ENCODE assay signal across 18 cellular contexts in the genomic region with DNA sequence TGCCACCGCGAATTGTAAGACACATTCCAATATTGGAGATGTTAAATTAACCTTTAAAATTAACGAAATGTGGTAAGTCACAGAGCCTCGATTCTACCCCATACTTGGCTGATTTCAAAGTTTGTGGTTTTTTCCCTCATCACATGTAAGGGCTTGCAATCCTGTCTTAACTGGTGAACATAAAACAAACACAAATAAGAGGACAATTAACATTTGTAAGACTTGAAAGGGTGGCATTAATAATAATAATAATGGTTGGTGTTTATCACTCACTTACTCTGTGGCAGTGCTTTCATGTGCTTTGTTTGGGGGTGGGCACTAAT. TPM values are rescaled to one million over a fixed set of nuclear protein-coding genes. Genes with fewer than 3 reads are reported as not detected.
A peak's percentile ranks its signal among the peaks of the same experiment; 100 is the strongest.
DNase-seq lines count a peak whose midpoint lies in the region; ATAC-seq, FAIRE-seq and TF ChIP-seq lines count a peak whose summit lies in the region.
"Had no signal": no experiment of that assay in that cellular context is flagged by ENCODE, and none has a peak within 500 bp of the region (broad histone marks: within the 10 kb centered on the region; RNA-seq: fewer than 3 reads in every experiment).

No MANE protein-coding gene starts in this region.

- FAIRE-seq in bronchial epithelial cell (lab: Jason Lieb, UNC): no peak

- H3K27ac ChIP-seq in SK-N-SH (ENCODE audit: low read depth in 2 of 2, low read length in 1 of 2): peak overlapping the region; percentile 77 to 99; a peak in 3 of 4 replicates
- no peak overlapping the region for H3K27ac ChIP-seq in Karpas-422 (ENCODE audit: low read length)

- peaks cover 43% of the 10 kb centered on the region for H3F3A ChIP-seq in SK-N-SH (replicated peaks; ENCODE audit: insufficient read depth)

- TF ChIP-seq CTCF in SK-N-SH (IDR thresholded peaks at IDR 0.05): no peak
- no peak for TF ChIP-seq CTCF in bronchial epithelial cell (IDR thresholded peaks at IDR 0.05; ENCODE audit: insufficient read depth, low read length, severe bottlenecking)
- TF ChIP-seq CTCF in mesothelial cell of epicardium (IDR thresholded peaks at IDR 0.05; ENCODE audit: unreplicated experiment): no peak
- no peak for TF ChIP-seq CTCF in type B pancreatic cell (conservative IDR thresholded peaks at IDR 0.05)

- H3K27ac Mint-ChIP-seq in mesothelial cell of epicardium (peak overlapping the region; percentile 70), type B pancreatic cell (peak overlapping the region; percentile 81)
- H3K27ac Mint-ChIP-seq: naive thymus-derived CD4-positive, alpha-beta T cell had no signal

- peak overlapping the region; percentile 71; the same call in 1 of the 2 replicates for H3K9ac ChIP-seq in SK-N-SH
- no peak overlapping the region for H3K9ac ChIP-seq in Karpas-422 (ENCODE audit: low read length)

- no peaks in the 10 kb centered on the region for H3K9me3 ChIP-seq in SK-N-SH
- no peaks in the 10 kb centered on the region for H3K9me3 ChIP-seq in Karpas-422 (ENCODE audit: low read length)

- H3K27me3 Mint-ChIP-seq in mesothelial cell of epicardium (ENCODE audit: low read depth) (no peaks in the 10 kb centered on the region), type B pancreatic cell (no peaks in the 10 kb centered on the region)

- intact Hi-C loops in head of caudate nucleus (cut with DNase I): no loop called here

- no peaks in the 10 kb centered on the region for H4K20me1 ChIP-seq in SK-N-SH (ENCODE audit: insufficient read depth)
- no peaks in the 10 kb centered on the region for H4K20me1 ChIP-seq in Karpas-422 (ENCODE audit: insufficient read depth, low read depth, low read length)

- TF ChIP-seq EP300 in SK-N-SH (IDR thresholded peaks at IDR 0.05; ENCODE audit: borderline replicate concordance in 1 of 2, low read depth in 1 of 2, low read length in 1 of 2): no peak

- no peak overlapping the region for H2AFZ ChIP-seq in SK-N-SH (ENCODE audit: low read depth)
- no peak overlapping the region for H2AFZ ChIP-seq in Karpas-422 (ENCODE audit: low read length)

- H3K4me2 ChIP-seq in SK-N-SH: peak overlapping the region; percentile 72; the same call in 1 of the 2 replicates
- no peak overlapping the region for H3K4me2 ChIP-seq in Karpas-422 (ENCODE audit: low read depth, low read length, poor library complexity, severe bottlenecking)

- H3K9me2 ChIP-seq in SK-N-SH (no peaks in the 10 kb centered on the region), Karpas-422 (replicated peaks; ENCODE audit: insufficient read depth, low read length) (no peaks in the 10 kb centered on the region)

- H3K9me3 Mint-ChIP-seq in mesothelial cell of epicardium (no peaks in the 10 kb centered on the region), type B pancreatic cell (peaks cover 14% of the 10 kb centered on the region)
- H3K9me3 Mint-ChIP-seq: naive thymus-derived CD4-positive, alpha-beta T cell had no signal

- H3K27me3 ChIP-seq in SK-N-SH (ENCODE audit: insufficient read depth): no peaks in the 10 kb centered on the region
- no peaks in the 10 kb centered on the region for H3K27me3 ChIP-seq in bronchial epithelial cell (ENCODE audit: control insufficient read depth, insufficient read depth, low read length)
- H3K27me3 ChIP-seq in Karpas-422 (ENCODE audit: low read length): no peaks in the 10 kb centered on the region

- no peak for TF ChIP-seq RAD21 in SK-N-SH (IDR thresholded peaks at IDR 0.05; ENCODE audit: low read length)

- CTCF ChIA-PET in SK-N-SH (lab: Yijun Ruan, JAX): interaction anchor here (1.4 kb wide), 1 partner anchor 114 kb away, joined by 4 read pairs; no protein-coding TSS in a partner anchor

- peaks cover 16 to 54% of the 10 kb centered on the region in 2 experiments for H3K4me1 ChIP-seq in SK-N-SH (ENCODE audit: control insufficient read depth in 1 of 2, insufficient read depth in 2 of 2, low read depth in 1 of 2, low read length in 1 of 2)
- no peaks in the 10 kb centered on the region for H3K4me1 ChIP-seq in Karpas-422 (ENCODE audit: low read length)

- peaks cover 98% of the 10 kb centered on the region for H3K79me2 ChIP-seq in SK-N-SH (ENCODE audit: insufficient read depth)
- H3K79me2 ChIP-seq in Karpas-422 (ENCODE audit: low read length): no peaks in the 10 kb centered on the region

- no peak for ATAC-seq in SK-N-SH treated with all-trans-retinoic acid at 6 μM for 48 hours
- ATAC-seq: naive thymus-derived CD4-positive, alpha-beta T cell had no signal

- H3K4me3 Mint-ChIP-seq in mesothelial cell of epicardium: no peak overlapping the region
- H3K4me3 Mint-ChIP-seq in type B pancreatic cell: no peak overlapping the region
- H3K4me3 Mint-ChIP-seq: naive thymus-derived CD4-positive, alpha-beta T cell had no signal

- H3K36me3 Mint-ChIP-seq in mesothelial cell of epicardium (no peaks in the 10 kb centered on the region), type B pancreatic cell (peaks cover 38% of the 10 kb centered on the region)

- POLR2A ChIA-PET in SK-N-SH (lab: Yijun Ruan, JAX): no interaction called here

- no peak overlapping the region for H3K4me3 ChIP-seq in SK-N-SH (ENCODE audit: low read depth in 2 of 2, low read length in 1 of 2)
- H3K4me3 ChIP-seq in bronchial epithelial cell (ENCODE audit: low read depth, low read length): no peak overlapping the region
- H3K4me3 ChIP-seq in Karpas-422 (ENCODE audit: low read length): no peak overlapping the region

- H3K36me3 ChIP-seq in SK-N-SH (replicated peaks in 1 of 2; ENCODE audit: control insufficient read depth in 1 of 2, insufficient read depth in 2 of 2, low read length in 1 of 2) (peaks cover 4 to 11% of the 10 kb centered on the region in 2 experiments), bronchial epithelial cell (ENCODE audit: control insufficient read depth, insufficient read depth, low read length) (peaks cover 5% of the 10 kb centered on the region), Karpas-422 (ENCODE audit: insufficient read depth, low read length) (no peaks in the 10 kb centered on the region)

- DNase-seq in SK-N-SH (no peak), bronchial epithelial cell (ENCODE audit: low read depth) (peak; percentile 82), mesothelial cell of epicardium (ENCODE audit: low spot score in 2 of 2, unreplicated experiment in 2 of 2) (no peak), type B pancreatic cell (ENCODE audit: extremely low spot score, unreplicated experiment) (no peak), head of caudate nucleus (no peak), activated gamma-delta T cell treated with Interleukin-2 at 50 U/mL for 16 hours (no peak), Karpas-422 (no peak)
- DNase-seq: 8988T; activated CD4-positive, alpha-beta T cell treated with anti-CD3 and anti-CD28 coated beads, Interleukin-2, amount 50 U/mL, for 1 hour; activated T-cell treated with anti-CD3 and anti-CD28 coated beads, Interleukin-2, amount 50 U/mL, for 48 hours; effector CD4-positive, alpha-beta T cell; GDM1; naive thymus-derived CD4-positive, alpha-beta T cell; NCI-H187; retina; stimulated activated naive CD4-positive, alpha-beta T cell; T-helper 2 cell had no signal

- WGBS in SK-N-SH (ENCODE audit: low lambda C conversion rate): 95% methylated on average over 4 of the region's 4 CpGs

- peaks cover 67% of the 10 kb centered on the region for H3K4me1 Mint-ChIP-seq in mesothelial cell of epicardium
- H3K4me1 Mint-ChIP-seq in type B pancreatic cell (ENCODE audit: unreplicated experiment): peaks cover 40% of the 10 kb centered on the region

TF ChIP-seq in SK-N-SH, 30 proteins besides CTCF, POLR2A, EP300 and RAD21:
- TF ChIP-seq, protein P1, sequence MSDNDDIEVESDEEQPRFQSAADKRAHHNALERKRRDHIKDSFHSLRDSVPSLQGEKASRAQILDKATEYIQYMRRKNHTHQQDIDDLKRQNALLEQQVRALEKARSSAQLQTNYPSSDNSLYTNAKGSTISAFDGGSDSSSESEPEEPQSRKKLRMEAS (IDR thresholded peaks at IDR 0.05; ENCODE audit: low read depth): no peak

TF ChIP-seq in SK-N-SH treated with all-trans-retinoic acid at 6 μM for 48 hours, 23 proteins besides CTCF, POLR2A, EP300 and RAD21 (continues in another document):
- TF ChIP-seq GLIS3 (CRISPR knock-in tag; IDR thresholded peaks at IDR 0.05) (no peak), ZNF70 (CRISPR knock-in tag; IDR thresholded peaks at IDR 0.05) (no peak), SNAI2 (CRISPR knock-in tag; IDR thresholded peaks at IDR 0.05) (no peak), ZNF8 (CRISPR knock-in tag; IDR thresholded peaks at IDR 0.05) (no peak), TCF4 (CRISPR knock-in tag; IDR thresholded peaks at IDR 0.05; ENCODE audit: borderline replicate concordance) (no peak), ARNTL (CRISPR knock-in tag; IDR thresholded peaks at IDR 0.05; ENCODE audit: borderline replicate concordance, low read depth) (no peak), ISL1 (CRISPR knock-in tag; IDR thresholded peaks at IDR 0.05) (no peak)
- TF ChIP-seq, protein P2, sequence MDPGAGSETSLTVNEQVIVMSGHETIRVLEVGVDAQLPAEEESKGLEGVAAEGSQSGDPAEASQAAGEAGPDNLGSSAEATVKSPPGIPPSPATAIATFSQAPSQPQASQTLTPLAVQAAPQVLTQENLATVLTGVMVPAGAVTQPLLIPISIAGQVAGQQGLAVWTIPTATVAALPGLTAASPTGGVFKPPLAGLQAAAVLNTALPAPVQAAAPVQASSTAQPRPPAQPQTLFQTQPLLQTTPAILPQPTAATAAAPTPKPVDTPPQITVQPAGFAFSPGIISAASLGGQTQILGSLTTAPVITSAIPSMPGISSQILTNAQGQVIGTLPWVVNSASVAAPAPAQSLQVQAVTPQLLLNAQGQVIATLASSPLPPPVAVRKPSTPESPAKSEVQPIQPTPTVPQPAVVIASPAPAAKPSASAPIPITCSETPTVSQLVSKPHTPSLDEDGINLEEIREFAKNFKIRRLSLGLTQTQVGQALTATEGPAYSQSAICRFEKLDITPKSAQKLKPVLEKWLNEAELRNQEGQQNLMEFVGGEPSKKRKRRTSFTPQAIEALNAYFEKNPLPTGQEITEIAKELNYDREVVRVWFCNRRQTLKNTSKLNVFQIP (CRISPR knock-in tag; IDR thresholded peaks at IDR 0.05; ENCODE audit: borderline replicate concordance, low read depth): no peak

RNA-seq across cellular contexts. Expression of gene PPFIBP1, which starts 26.6 kb away (rescaled TPM):
- 55.0 and 74.3 TPM in 2 replicates for polyA plus RNA-seq in SK-N-SH (2012; rRNA removed)
- 60.6 and 69.2 TPM in 2 replicates for polyA plus RNA-seq in SK-N-SH (2012; cell fraction: cytosol; rRNA removed)
- polyA plus RNA-seq in SK-N-SH (2012; cell fraction: nucleus; rRNA removed): 89.8 and 149 TPM in 2 replicates
- total RNA-seq in bronchial epithelial cell (31.1 and 43.3 TPM in 2 replicates), mesothelial cell of epicardium (101 to 105 TPM (median 102 TPM) in 3 replicates), type B pancreatic cell (ENCODE audit: low replicate concordance) (68.3 and 118 TPM in 2 replicates)
- total RNA-seq in Karpas-422 (2014; rRNA removed; shearing (Covaris generic); ENCODE audit: low replicate concordance): 1.2 and 3.6 TPM in 2 replicates
